ENCODE assay signal across 35 cellular contexts in genomic region chr18:22155584-22155983, GRCh38.
"Had no signal": no experiment of that assay in that cellular context is flagged by ENCODE, and none has a peak within 500 bp of the region (broad histone marks: within the 10 kb centered on the region; RNA-seq: fewer than 3 reads in every experiment).

No MANE protein-coding gene starts in this region.

- H3K36me3 ChIP-seq: MG63 had no signal

- H3K27me3 ChIP-seq: MG63 had no signal

- DNase-seq: Karpas-422, Kasumi-1, MG63, MM.1S, MV-4-11, NCI-H1048, NCI-H1092, NCI-H1092 treated with DMSO at 0.1 percent for 48 hours, NCI-H1105, NCI-H1105 treated with DMSO at 0.1 percent for 48 hours, NCI-H1417, NCI-H1417 treated with DMSO at 0.1 percent for 48 hours, NCI-H1436, NCI-H1436 treated with DMSO at 0.1 percent for 48 hours, NCI-H146, NCI-H1694, NCI-H1694 treated with DMSO at 0.1 percent for 48 hours, NCI-H187, NCI-H187 treated with DMSO at 0.1 percent for 48 hours, NCI-H1930, NCI-H2029, NCI-H2029 treated with DMSO at 0.1 percent for 48 hours, NCI-H2081, NCI-H2081 treated with DMSO at 0.1 percent for 48 hours, NCI-H2107, NCI-H2171, NCI-H2171 treated with DMSO at 0.1 percent for 48 hours, NCI-H2227 treated with DMSO at 0.1 percent for 48 hours, NCI-H226, NCI-H345, NCI-H446, NCI-H446 treated with DMSO at 0.1 percent for 48 hours, NCI-H510A, NCI-H510A treated with DMSO at 0.1 percent for 48 hours, NCI-H524 had no signal

- H3K4me3 ChIP-seq: MG63 had no signal

- H3K9me3 ChIP-seq: MG63 had no signal
